In the genomic region with DNA sequence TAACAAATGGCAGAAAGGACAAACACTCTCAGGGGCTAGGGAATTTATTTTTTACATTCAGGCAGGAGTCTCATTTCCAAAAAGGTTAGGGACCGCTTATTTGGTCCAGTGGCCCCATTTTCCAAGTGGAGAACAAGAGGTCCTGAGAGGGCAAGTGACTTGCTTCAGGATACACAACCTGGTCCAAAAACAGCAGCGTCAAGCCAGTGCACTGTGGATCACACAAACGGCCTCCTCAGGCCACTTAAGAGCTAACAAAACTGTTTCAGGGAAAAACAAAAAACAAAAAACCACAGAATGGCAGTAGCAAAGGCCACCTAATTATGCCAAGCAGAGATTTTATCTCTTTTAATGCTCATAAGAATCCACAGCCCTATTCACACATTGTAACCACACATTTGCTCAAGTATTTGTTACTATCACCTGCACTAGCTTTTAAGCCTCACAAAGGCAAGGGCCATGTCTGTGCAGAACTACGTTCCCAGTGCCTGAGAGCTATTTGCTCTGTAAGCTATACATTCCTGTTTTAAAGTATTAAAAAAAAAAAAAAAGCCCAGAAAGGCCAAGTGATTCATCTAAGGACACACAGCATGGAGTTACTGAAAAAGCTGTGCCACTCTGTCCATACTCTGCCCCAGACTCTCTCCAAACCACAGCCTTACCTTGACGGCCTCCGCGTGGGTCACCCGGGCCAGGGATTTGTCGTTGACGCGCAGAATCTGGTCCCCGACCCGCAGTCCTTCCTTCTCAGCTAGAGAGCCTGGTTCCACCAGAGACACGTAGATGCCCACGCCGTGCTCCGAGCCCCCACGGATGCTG, we compare ENCODE assay signal across 1 cellular context.
TF ChIP-seq lines count a peak whose summit lies in the region.

No MANE protein-coding gene starts in this region.

TF ChIP-seq in SK-N-SH treated with all-trans-retinoic acid at 6 μM for 48 hours, 23 proteins besides CTCF, POLR2A, EP300 and RAD21 (continued from another document):
- TF ChIP-seq OSR1 (CRISPR knock-in tag; IDR thresholded peaks at IDR 0.05) (no peak), TCF4 (CRISPR knock-in tag; IDR thresholded peaks at IDR 0.05; ENCODE audit: borderline replicate concordance) (no peak), TOX (CRISPR knock-in tag; IDR thresholded peaks at IDR 0.05; ENCODE audit: borderline replicate concordance) (no peak)
- TF ChIP-seq, protein P1, sequence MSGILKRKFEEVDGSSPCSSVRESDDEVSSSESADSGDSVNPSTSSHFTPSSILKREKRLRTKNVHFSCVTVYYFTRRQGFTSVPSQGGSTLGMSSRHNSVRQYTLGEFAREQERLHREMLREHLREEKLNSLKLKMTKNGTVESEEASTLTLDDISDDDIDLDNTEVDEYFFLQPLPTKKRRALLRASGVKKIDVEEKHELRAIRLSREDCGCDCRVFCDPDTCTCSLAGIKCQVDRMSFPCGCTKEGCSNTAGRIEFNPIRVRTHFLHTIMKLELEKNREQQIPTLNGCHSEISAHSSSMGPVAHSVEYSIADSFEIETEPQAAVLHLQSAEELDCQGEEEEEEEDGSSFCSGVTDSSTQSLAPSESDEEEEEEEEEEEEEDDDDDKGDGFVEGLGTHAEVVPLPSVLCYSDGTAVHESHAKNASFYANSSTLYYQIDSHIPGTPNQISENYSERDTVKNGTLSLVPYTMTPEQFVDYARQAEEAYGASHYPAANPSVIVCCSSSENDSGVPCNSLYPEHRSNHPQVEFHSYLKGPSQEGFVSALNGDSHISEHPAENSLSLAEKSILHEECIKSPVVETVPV (CRISPR knock-in tag; IDR thresholded peaks at IDR 0.05): no peak
